ENCODE assay signal across 10 cellular contexts in genomic region chr9:98880311-98881015, GRCh38.
"Had no signal": no experiment of that assay in that cellular context is flagged by ENCODE, and none has a peak within 500 bp of the region (broad histone marks: within the 10 kb centered on the region; RNA-seq: fewer than 3 reads in every experiment).

No MANE protein-coding gene starts in this region.

- H3K4me3 ChIP-seq: esophagus muscularis mucosa, spleen had no signal

- H3K27me3 ChIP-seq: esophagus muscularis mucosa had no signal

- H3K9me3 ChIP-seq: esophagus muscularis mucosa, spleen had no signal

- DNase-seq: activated CD4-positive, alpha-beta T cell treated with anti-CD3 and anti-CD28 coated beads, Interleukin-2, amount 10 ng/mL, durations not matched to agents 7 days and 5 days; activated CD4-positive, CD25-positive, alpha-beta regulatory T cell; activated effector memory CD4-positive, alpha-beta T cell treated with anti-CD3 and anti-CD28 coated beads, Interleukin-2, amount 50 U/mL, for 16 hours; activated naive CD8-positive, alpha-beta T cell treated with anti-CD3 and anti-CD28 coated beads for 36 hours; aorta; mesendoderm; spleen; stimulated activated CD4-positive, alpha-beta T cell treated with anti-CD3 and anti-CD28 coated beads, Interleukin-1b, Interleukin-23, amount 100 ng/mL, for 48 hours had no signal

- H3K36me3 ChIP-seq: esophagus muscularis mucosa, spleen had no signal

- ATAC-seq: stimulated activated memory B cell treated with anti-CD40 and anti-IgM and Interleukin-4, amounts not matched to agents 10 μg/mL and 1 μg/mL and 100 μg/mL, for 72 hours had no signal

- H3K27ac ChIP-seq: spleen had no signal
